ENCODE assay signal across 13 cellular contexts in the genomic region with DNA sequence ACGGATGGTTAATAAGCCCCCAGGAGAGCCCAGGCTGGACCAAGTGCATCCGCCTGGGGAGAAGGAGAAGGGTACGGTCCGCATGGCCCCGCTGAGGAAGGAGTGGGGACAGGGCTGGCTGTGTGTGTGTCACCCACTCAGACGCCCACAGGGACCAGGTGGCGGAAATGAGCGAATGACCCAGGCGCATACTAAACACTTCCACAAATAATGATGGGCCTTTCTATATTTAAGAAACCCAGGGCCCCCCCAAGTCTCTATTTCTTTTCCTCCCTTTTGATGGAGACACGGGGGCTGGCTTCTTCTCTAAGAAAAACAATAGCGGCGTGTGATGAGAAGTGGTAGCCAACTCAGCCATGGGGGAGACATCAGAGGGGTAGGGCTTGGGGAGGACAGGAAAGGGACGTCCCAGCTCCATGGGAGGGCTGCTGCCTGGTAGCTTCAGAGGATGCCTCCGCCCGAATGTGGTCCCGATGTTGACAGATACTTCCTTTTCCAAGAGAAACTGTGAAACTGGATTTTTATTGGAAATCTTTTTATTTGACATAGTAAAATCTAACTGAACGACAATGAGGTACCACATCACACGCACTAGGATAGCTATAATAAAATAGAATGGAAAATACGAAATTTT. TPM values are rescaled to one million over a fixed set of nuclear protein-coding genes. Genes with fewer than 3 reads are reported as not detected.
"Had no signal": no experiment of that assay in that cellular context is flagged by ENCODE, and none has a peak within 500 bp of the region (broad histone marks: within the 10 kb centered on the region; RNA-seq: fewer than 3 reads in every experiment).

No MANE protein-coding gene starts in this region.

- H3K9ac ChIP-seq: parathyroid adenoma had no signal

- H3K9me3 Mint-ChIP-seq: activated T-cell treated with anti-CD3 and anti-CD28 coated beads, Interleukin-2, amount 50 U/mL, for 24 hours; nephron progenitor cell had no signal

- H3K9me3 ChIP-seq: esophagus muscularis mucosa, tibial nerve had no signal

- H3K4me3 ChIP-seq: esophagus muscularis mucosa, tibial nerve had no signal

- H3K79me2 ChIP-seq: parathyroid adenoma had no signal

- H3K4me1 Mint-ChIP-seq: T-helper 17 cell had no signal

- H3K4me3 Mint-ChIP-seq: activated naive CD8-positive, alpha-beta T cell; activated T-cell treated with anti-CD3 and anti-CD28 coated beads, Interleukin-2, amount 50 U/mL, for 24 hours; nephron progenitor cell; T-helper 17 cell had no signal

- DNase-seq: activated CD4-positive, alpha-beta T cell treated with anti-CD3 and anti-CD28 coated beads, Interleukin-2, amount 50 U/mL, for 4 hours; activated effector memory CD4-positive, alpha-beta T cell treated with Interleukin-2 at 50 U/mL for 16 hours; activated T-cell treated with anti-CD3 and anti-CD28 coated beads, Interleukin-2, amount 50 U/mL, for 24 hours; head of caudate nucleus; mammary epithelial cell; nephron progenitor cell; stimulated activated CD4-positive, alpha-beta T cell treated with anti-CD3 and anti-CD28 coated beads, Interleukin-4, amount 100 ng/mL, for 4 hours; T-helper 17 cell had no signal

- H3K27ac Mint-ChIP-seq: activated naive CD8-positive, alpha-beta T cell; activated T-cell treated with anti-CD3 and anti-CD28 coated beads, Interleukin-2, amount 50 U/mL, for 24 hours; nephron progenitor cell; T-helper 17 cell had no signal

- H3K27ac ChIP-seq: esophagus muscularis mucosa, parathyroid adenoma, tibial nerve had no signal

- ATAC-seq: T-helper 17 cell had no signal

- H2AFZ ChIP-seq: parathyroid adenoma had no signal

- H3K36me3 ChIP-seq: esophagus muscularis mucosa, tibial nerve had no signal

- H3K27me3 ChIP-seq: esophagus muscularis mucosa, tibial nerve had no signal

- H3K4me1 ChIP-seq: parathyroid adenoma, tibial nerve had no signal

- H3K27me3 Mint-ChIP-seq: activated naive CD8-positive, alpha-beta T cell; activated T-cell treated with anti-CD3 and anti-CD28 coated beads, Interleukin-2, amount 50 U/mL, for 24 hours; T-helper 17 cell had no signal

RNA-seq across cellular contexts. Expression of gene MAP1LC3B2, which starts 6.3 kb away (rescaled TPM):
- total RNA-seq: skeletal muscle tissue had no signal
